1 cellular context compared by ENCODE assay signal in the genomic region with DNA sequence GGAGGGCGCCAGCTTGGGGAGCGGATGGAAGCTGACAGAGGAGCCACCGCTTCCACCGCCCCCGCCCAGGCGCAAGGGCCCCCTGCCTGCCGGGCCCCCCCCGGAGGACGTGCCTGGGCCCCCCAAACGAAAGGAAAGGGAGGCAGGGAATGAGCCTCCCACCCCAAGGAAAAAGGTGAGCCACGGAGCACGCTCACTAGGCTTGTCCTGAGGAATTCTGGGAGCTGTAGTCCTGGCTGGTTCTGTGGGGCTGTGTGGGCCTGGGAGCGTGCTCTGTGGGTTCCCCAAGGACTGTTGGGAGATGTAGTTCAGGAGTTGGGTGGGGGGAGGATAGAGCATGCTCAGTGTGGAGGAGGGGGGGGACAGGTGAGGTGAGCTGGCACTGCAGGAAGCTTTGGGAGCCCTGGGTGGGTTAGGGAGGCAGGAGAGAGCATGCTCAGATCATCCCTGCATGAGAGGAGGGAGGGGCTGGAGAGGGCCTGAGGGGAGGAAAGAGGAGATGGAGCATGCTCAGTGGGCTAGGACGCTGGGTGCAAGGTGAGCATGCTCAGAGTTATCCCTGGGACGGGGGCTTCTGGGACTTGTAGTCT.
TF ChIP-seq lines count a peak whose summit lies in the region.

No MANE protein-coding gene starts in this region.

TF ChIP-seq in H1, 55 proteins besides CTCF, POLR2A, EP300 and RAD21:
- TF ChIP-seq CBX8 (IDR thresholded peaks at IDR 0.05; ENCODE audit: borderline replicate concordance, low read depth, low read length) (no peak), POLR2AphosphoS5 (IDR thresholded peaks at IDR 0.05; ENCODE audit: low read depth, low read length) (peak; percentile 68; the same call in 1 of the 2 replicates), BACH1 (IDR thresholded peaks at IDR 0.05; ENCODE audit: low read length) (0 out of 2 replicates have a peak, but pooled peaks have one; percentile 4), SUZ12 (IDR thresholded peaks at IDR 0.05; ENCODE audit: low read length) (no peak), RBBP5 (IDR thresholded peaks at IDR 0.05; ENCODE audit: borderline replicate concordance, low read depth, low read length) (no peak), HDAC2 (IDR thresholded peaks at IDR 0.05; ENCODE audit: borderline replicate concordance in 1 of 2, low read depth in 2 of 2, low read length in 2 of 2) (no peak), RFX5 (IDR thresholded peaks at IDR 0.05; ENCODE audit: borderline replicate concordance, low read depth, low read length) (no peak), KDM5A (IDR thresholded peaks at IDR 0.05; ENCODE audit: low read length) (no peak), TBP (IDR thresholded peaks at IDR 0.05; ENCODE audit: low read depth, low read length) (no peak), GTF2F1 (IDR thresholded peaks at IDR 0.05; ENCODE audit: borderline replicate concordance, low read depth, low read length) (no peak), TCF12 (IDR thresholded peaks at IDR 0.05; ENCODE audit: low read depth, low read length) (no peak), YY1 (IDR thresholded peaks at IDR 0.05; ENCODE audit: low read depth, low read length) (0 out of 2 replicates have a peak, but pooled peaks have one; percentile 21), SIN3A (conservative IDR thresholded peaks at IDR 0.05 in 1 of 2, IDR thresholded peaks at IDR 0.05 in 1 of 2; ENCODE audit: low read depth in 1 of 2, low read length in 2 of 2) (0 out of 4 replicates have a peak, but pooled peaks of 1 of the 2 experiments have one; percentile 28), SP2 (IDR thresholded peaks at IDR 0.05; ENCODE audit: low read length) (no peak), SP4 (IDR thresholded peaks at IDR 0.05; ENCODE audit: low read length) (0 out of 2 replicates have a peak, but pooled peaks have one; percentile 60), CHD2 (IDR thresholded peaks at IDR 0.05; ENCODE audit: low read length) (no peak), NRF1 (IDR thresholded peaks at IDR 0.05; ENCODE audit: low read depth, low read length) (peak; percentile 84), SIX5 (IDR thresholded peaks at IDR 0.05; ENCODE audit: low read depth, low read length) (peak; percentile 77)
- TF ChIP-seq, protein P1, sequence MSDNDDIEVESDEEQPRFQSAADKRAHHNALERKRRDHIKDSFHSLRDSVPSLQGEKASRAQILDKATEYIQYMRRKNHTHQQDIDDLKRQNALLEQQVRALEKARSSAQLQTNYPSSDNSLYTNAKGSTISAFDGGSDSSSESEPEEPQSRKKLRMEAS (IDR thresholded peaks at IDR 0.05) = 0 out of 2 replicates have a peak, but pooled peaks have one; percentile 39
TF ChIP-seq in H1: peak in this region for 8.
